Comparison of ENCODE assay signal across 20 cellular contexts in the genomic region with DNA sequence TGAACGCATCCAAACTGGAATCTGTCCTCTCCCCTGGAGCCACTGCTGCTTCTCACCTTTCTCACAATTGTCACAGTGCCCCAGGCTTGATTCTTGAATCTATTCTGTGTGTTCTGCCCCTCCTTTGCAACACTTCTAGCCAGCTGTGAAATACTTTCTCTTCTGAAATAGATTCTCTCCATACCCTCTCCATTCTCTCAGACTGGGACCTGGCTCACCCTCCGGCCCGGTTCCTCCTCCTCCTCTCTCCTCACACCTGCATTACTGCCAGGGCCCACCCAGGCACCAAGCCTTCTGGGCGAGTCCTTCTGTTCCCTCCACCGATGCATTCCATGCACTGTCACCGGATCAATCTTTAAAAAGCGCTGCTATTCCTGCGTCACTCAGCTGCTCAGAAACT.
DNase-seq lines count a peak whose midpoint lies in the region; ATAC-seq and TF ChIP-seq lines count a peak whose summit lies in the region.
"Had no signal": no experiment of that assay in that cellular context is flagged by ENCODE, and none has a peak within 500 bp of the region (broad histone marks: within the 10 kb centered on the region; RNA-seq: fewer than 3 reads in every experiment).

No MANE protein-coding gene starts in this region.

- H3K9me3 Mint-ChIP-seq in dendritic cell treated with granulocyte-macrophage colony-stimulating factor and Interleukin-4, amounts not matched to agents 40 ng/mL and 50 ng/mL, for 4 days, result no peaks in the 10 kb centered on the region
- peaks cover 4% of the 10 kb centered on the region for H3K9me3 Mint-ChIP-seq in glutamatergic neuron (ENCODE audit: unreplicated experiment)
- H3K9me3 Mint-ChIP-seq: CD4-positive, CD25-positive, alpha-beta regulatory T cell had no signal

- H3K36me3 ChIP-seq in mucosa of descending colon (ENCODE audit: low read depth) (no peaks in the 10 kb centered on the region), stomach (no peaks in the 10 kb centered on the region)

- peak overlapping the region; percentile 11 for H3K4me3 Mint-ChIP-seq in dendritic cell treated with granulocyte-macrophage colony-stimulating factor and Interleukin-4, amounts not matched to agents 40 ng/mL and 50 ng/mL, for 4 days
- H3K4me3 Mint-ChIP-seq in glutamatergic neuron (ENCODE audit: unreplicated experiment), result no peak overlapping the region
- H3K4me3 Mint-ChIP-seq: B cell; CD4-positive, CD25-positive, alpha-beta regulatory T cell had no signal

- H3K4me1 ChIP-seq in mucosa of descending colon (ENCODE audit: low read depth) (peaks cover 6% of the 10 kb centered on the region), stomach (peaks cover 0 to 8% (median 6%) of the 10 kb centered on the region in 4 donors)

- DNase-seq in ELF-1 (ENCODE audit: low read depth, low spot score) (peak; percentile 15), mucosa of descending colon (no peak), stomach (no peak), NCI-H2171 treated with DMSO at 0.1 percent for 48 hours (lab: John Stamatoyannopoulos, UW) (no peak), glutamatergic neuron (no peak), lower leg skin (ENCODE audit: low spot score in 2 of 2) (no peak)
- DNase-seq: 8988T; CD4-positive, CD25-positive, alpha-beta regulatory T cell; DMS 273 treated with DMSO at 0.1 percent for 48 hours; GF-D8; HCEC 1CT; NCI-H1694 treated with DMSO at 0.1 percent for 48 hours; NCI-H510A; NCI-H82; PC-3; RPMI8226; SHP77 treated with DMSO at 0.1 percent for 48 hours had no signal

- H3K27ac ChIP-seq in stomach, result no peak overlapping the region

- TF ChIP-seq POLR2A in stomach (IDR thresholded peaks at IDR 0.05) (no peak), lower leg skin (IDR thresholded peaks at IDR 0.05) (no peak)

- WGBS in stomach, 5 donors, result 34 to 64% (median 54%) methylated on average over 8 of the region's 8 CpGs
- WGBS in lower leg skin, 2 donors, result 65 to 68% methylated on average over 8 of the region's 8 CpGs

- no peak overlapping the region for H3K27ac Mint-ChIP-seq in dendritic cell treated with granulocyte-macrophage colony-stimulating factor and Interleukin-4, amounts not matched to agents 40 ng/mL and 50 ng/mL, for 4 days
- no peak overlapping the region for H3K27ac Mint-ChIP-seq in glutamatergic neuron (ENCODE audit: unreplicated experiment)
- H3K27ac Mint-ChIP-seq: B cell; CD4-positive, CD25-positive, alpha-beta regulatory T cell had no signal

- H3K36me3 Mint-ChIP-seq in dendritic cell treated with granulocyte-macrophage colony-stimulating factor and Interleukin-4, amounts not matched to agents 40 ng/mL and 50 ng/mL, for 4 days (ENCODE audit: low read depth), result no peaks in the 10 kb centered on the region
- H3K36me3 Mint-ChIP-seq in glutamatergic neuron (ENCODE audit: unreplicated experiment), result no peaks in the 10 kb centered on the region
- H3K36me3 Mint-ChIP-seq: CD4-positive, CD25-positive, alpha-beta regulatory T cell had no signal

- H3K4me3 ChIP-seq in mucosa of descending colon, result no peak overlapping the region
- peak overlapping the region in 3 of 4 donors; percentile 7 to 25 (median 11) for H3K4me3 ChIP-seq in stomach
- H3K4me3 ChIP-seq in lower leg skin (ENCODE audit: low read depth, poor library complexity, severe bottlenecking), result no peak overlapping the region

- H3K4me1 Mint-ChIP-seq in dendritic cell treated with granulocyte-macrophage colony-stimulating factor and Interleukin-4, amounts not matched to agents 40 ng/mL and 50 ng/mL, for 4 days (ENCODE audit: low read depth), result peaks cover 27% of the 10 kb centered on the region
- peaks cover 49% of the 10 kb centered on the region for H3K4me1 Mint-ChIP-seq in glutamatergic neuron (ENCODE audit: low read depth, unreplicated experiment)
- H3K4me1 Mint-ChIP-seq: B cell; CD4-positive, CD25-positive, alpha-beta regulatory T cell had no signal

- H3K9me3 ChIP-seq in mucosa of descending colon, result no peaks in the 10 kb centered on the region
- H3K9me3 ChIP-seq in stomach, result no peaks in the 10 kb centered on the region

- peak; percentile 58 for ATAC-seq in mucosa of descending colon
- ATAC-seq in HG02885 (IDR thresholded peaks at IDR 0.05; ENCODE audit: poor library complexity, unreplicated experiment), result no peak
- ATAC-seq: PC-3 had no signal

- H3K27me3 Mint-ChIP-seq in dendritic cell treated with granulocyte-macrophage colony-stimulating factor and Interleukin-4, amounts not matched to agents 40 ng/mL and 50 ng/mL, for 4 days, result peaks cover 3% of the 10 kb centered on the region
- no peaks in the 10 kb centered on the region for H3K27me3 Mint-ChIP-seq in glutamatergic neuron (ENCODE audit: unreplicated experiment)
- H3K27me3 Mint-ChIP-seq: B cell; CD4-positive, CD25-positive, alpha-beta regulatory T cell had no signal

- intact Hi-C loops in dendritic cell treated with granulocyte-macrophage colony-stimulating factor and Interleukin-4, amounts not matched to agents 40 ng/mL and 50 ng/mL, for 4 days (cut with micrococcal nuclease), result no loop called here
- intact Hi-C loops in mucosa of descending colon (cut with DNase I, micrococcal nuclease) (no loop called here), stomach (cut with DNase I; ENCODE audit: low total_unique reads) (no loop called here), lower leg skin (cut with DNase I; ENCODE audit: low total_unique reads) (no loop called here)

- TF ChIP-seq CTCF in mucosa of descending colon (IDR thresholded peaks at IDR 0.05) (no peak), stomach (IDR thresholded peaks at IDR 0.05) (no peak), glutamatergic neuron (IDR thresholded peaks at IDR 0.05; ENCODE audit: partially characterized antibody, unreplicated experiment) (no peak), lower leg skin (IDR thresholded peaks at IDR 0.05) (no peak)

- H3K27me3 ChIP-seq in stomach, result no peaks in the 10 kb centered on the region

- no peak for TF ChIP-seq EP300 in stomach (IDR thresholded peaks at IDR 0.05)

Comparison
In these comparisons a context has a peak if more than half of its experiments do, and no peak if none do; other contexts are left out.
1. H3K4me3 ChIP-seq: peak in stomach (3 of 4); none in mucosa of descending colon (single experiment) and lower leg skin (single experiment).